Comparison of ENCODE assay signal across 26 cellular contexts in genomic region chr3:74538669-74539068, GRCh38.
"Had no signal": no experiment of that assay in that cellular context is flagged by ENCODE, and none has a peak within 500 bp of the region (broad histone marks: within the 10 kb centered on the region; RNA-seq: fewer than 3 reads in every experiment).

No MANE protein-coding gene starts in this region.

- H3K4me2 ChIP-seq: KMS-11, SK-N-SH had no signal

- H3K4me3 ChIP-seq: K562 had no signal

- H3K36me3 Mint-ChIP-seq: IgD-negative memory B cell had no signal

- H3K9ac ChIP-seq: KMS-11, SK-N-SH had no signal

- H3K4me3 Mint-ChIP-seq: IgD-negative memory B cell had no signal

- H3K9me3 ChIP-seq: SK-N-SH had no signal

- H3K4me1 Mint-ChIP-seq: IgD-negative memory B cell had no signal

- FAIRE-seq: HTR-8/SVneo, K562 had no signal

- ATAC-seq: K562, Panc1, PC-3 had no signal

- H3K27ac ChIP-seq: HL-60, KMS-11, RWPE1 had no signal

- DNase-seq: Kasumi-1; NCI-H1092; NCI-H1105 treated with DMSO at 0.1 percent for 48 hours; NCI-H1417 treated with DMSO at 0.1 percent for 48 hours; NCI-H146; NCI-H1694 treated with DMSO at 0.1 percent for 48 hours; NCI-H1930; NCI-H2081; NCI-H2107; NCI-H2227 treated with DMSO at 0.1 percent for 48 hours; NCI-H446; NCI-H510A; NCI-H524 treated with DMSO at 0.1 percent for 48 hours; NCI-H82; NK-92 treated with Interleukin-12 subunit alpha and Interleukin-12 subunit beta, amount 100 ng/mL, for 24 hours; PC-3; SHP77; SK-N-SH; SW 1271 had no signal

- H3K27me3 Mint-ChIP-seq: IgD-negative memory B cell had no signal

- H3K27ac Mint-ChIP-seq: IgD-negative memory B cell had no signal
